In the genomic region with DNA sequence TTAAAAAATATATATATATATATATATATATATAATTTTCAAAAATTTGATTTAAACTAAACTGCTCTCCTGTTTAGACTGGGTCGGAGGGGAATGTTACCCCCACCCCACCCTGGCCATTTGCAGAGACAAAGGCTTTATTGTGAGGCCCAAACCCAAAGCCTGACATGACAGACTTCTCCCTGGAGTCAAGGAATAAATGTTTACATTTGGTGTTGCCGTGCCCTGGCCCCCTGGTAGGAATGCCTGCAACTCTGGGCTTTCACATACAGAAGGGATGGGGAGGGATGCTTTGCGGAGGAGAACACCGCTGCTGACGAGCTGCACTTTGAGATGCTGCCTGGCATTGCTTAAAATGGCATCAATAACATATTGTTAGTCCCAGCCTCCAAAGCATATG, we compare ENCODE assay signal across 1 cellular context.
TF ChIP-seq lines count a peak whose summit lies in the region.

No MANE protein-coding gene starts in this region.

TF ChIP-seq in WTC11, 78 proteins besides CTCF, POLR2A, EP300 and RAD21 (continued from another document):
- TF ChIP-seq, protein P1, sequence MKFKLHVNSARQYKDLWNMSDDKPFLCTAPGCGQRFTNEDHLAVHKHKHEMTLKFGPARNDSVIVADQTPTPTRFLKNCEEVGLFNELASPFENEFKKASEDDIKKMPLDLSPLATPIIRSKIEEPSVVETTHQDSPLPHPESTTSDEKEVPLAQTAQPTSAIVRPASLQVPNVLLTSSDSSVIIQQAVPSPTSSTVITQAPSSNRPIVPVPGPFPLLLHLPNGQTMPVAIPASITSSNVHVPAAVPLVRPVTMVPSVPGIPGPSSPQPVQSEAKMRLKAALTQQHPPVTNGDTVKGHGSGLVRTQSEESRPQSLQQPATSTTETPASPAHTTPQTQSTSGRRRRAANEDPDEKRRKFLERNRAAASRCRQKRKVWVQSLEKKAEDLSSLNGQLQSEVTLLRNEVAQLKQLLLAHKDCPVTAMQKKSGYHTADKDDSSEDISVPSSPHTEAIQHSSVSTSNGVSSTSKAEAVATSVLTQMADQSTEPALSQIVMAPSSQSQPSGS (CRISPR knock-in tag; IDR thresholded peaks at IDR 0.05; ENCODE audit: borderline replicate concordance, low read depth), result no peak
- TF ChIP-seq TEAD1 (CRISPR knock-in tag; IDR thresholded peaks at IDR 0.05), result no peak
- TF ChIP-seq, protein P2, sequence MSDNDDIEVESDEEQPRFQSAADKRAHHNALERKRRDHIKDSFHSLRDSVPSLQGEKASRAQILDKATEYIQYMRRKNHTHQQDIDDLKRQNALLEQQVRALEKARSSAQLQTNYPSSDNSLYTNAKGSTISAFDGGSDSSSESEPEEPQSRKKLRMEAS (CRISPR knock-in tag; IDR thresholded peaks at IDR 0.05), result no peak
